33 cellular contexts compared by ENCODE assay signal in the genomic region with DNA sequence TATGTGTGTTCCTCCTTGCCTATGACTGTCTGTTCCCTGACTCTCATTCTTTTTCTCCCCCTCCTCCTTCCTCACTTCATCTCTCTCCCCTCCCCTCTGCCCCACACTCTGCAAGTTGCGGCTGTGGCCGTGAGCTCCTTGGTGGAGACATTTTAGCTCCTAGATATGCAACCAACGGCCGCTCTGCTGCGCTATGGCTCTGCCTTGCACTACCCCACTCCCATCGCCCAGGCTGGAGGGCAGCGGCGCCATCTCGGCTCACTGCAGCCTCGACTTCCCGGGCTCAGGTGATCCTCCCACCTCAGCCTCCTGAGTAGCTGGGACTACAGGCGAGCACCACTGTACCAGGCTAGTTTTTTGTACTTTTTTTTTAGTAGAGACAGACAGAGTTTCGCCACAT. TPM values are rescaled to one million over a fixed set of nuclear protein-coding genes. Genes with fewer than 3 reads are reported as not detected.
"Had no signal": no experiment of that assay in that cellular context is flagged by ENCODE, and none has a peak within 500 bp of the region (broad histone marks: within the 10 kb centered on the region; RNA-seq: fewer than 3 reads in every experiment).

No MANE protein-coding gene starts in this region.

- H3K27me3 Mint-ChIP-seq: progenitor cell of endocrine pancreas had no signal

- H3K9ac ChIP-seq: parathyroid adenoma had no signal

- H3K9me3 Mint-ChIP-seq: naive thymus-derived CD4-positive, alpha-beta T cell; natural killer cell; nephron; neural crest cell; stimulated activated memory B cell treated with anti-CD40 and anti-IgM and Interleukin-4, amounts not matched to agents 10 μg/mL and 1 μg/mL and 100 μg/mL, for 72 hours; stimulated activated naive CD8-positive, alpha-beta T cell treated with anti-CD3 and anti-CD28 coated beads, Interleukin-15, amount 100 ng/mL, for 72 hours; type B pancreatic cell had no signal

- H3K9me3 ChIP-seq: ovary, psoas muscle, spleen, suprapubic skin, testis, tibial artery, transverse colon, upper lobe of right lung, uterus had no signal

- H3K36me3 Mint-ChIP-seq: naive thymus-derived CD4-positive, alpha-beta T cell; natural killer cell; stimulated activated memory B cell treated with anti-CD40 and anti-IgM and Interleukin-4, amounts not matched to agents 10 μg/mL and 1 μg/mL and 100 μg/mL, for 72 hours; type B pancreatic cell had no signal

- DNase-seq: naive thymus-derived CD4-positive, alpha-beta T cell; natural killer cell; occipital lobe; ovary; psoas muscle; spleen; stimulated activated CD4-positive, alpha-beta T cell treated with anti-CD3 and anti-CD28 coated beads, Interleukin-12 subunit alpha, Interleukin-12 subunit beta, amount 100 ng/mL, for 4 hours; stimulated activated CD4-positive, alpha-beta T cell treated with anti-CD3 and anti-CD28 coated beads, Interleukin-1b, Interleukin-23, amount 100 ng/mL, for 48 hours; stimulated activated CD4-positive, alpha-beta T cell treated with anti-CD3 and anti-CD28 coated beads, Interleukin-4, amount 100 ng/mL, for 1 hour; stimulated activated CD4-positive, alpha-beta T cell treated with anti-CD3 and anti-CD28 coated beads, Interleukin-4, amount 100 ng/mL, for 4 hours; stimulated activated CD8-positive, alpha-beta memory T cell treated with anti-CD3 and anti-CD28 coated beads, Interleukin-4, amount 100 ng/mL, for 48 hours; stimulated activated naive CD4-positive, alpha-beta T cell; stimulated activated naive CD8-positive, alpha-beta T cell treated with anti-CD3 and anti-CD28 coated beads, Interleukin-15, amount 100 ng/mL, for 72 hours; stimulated activated naive CD8-positive, alpha-beta T cell treated with anti-CD3 and anti-CD28 coated beads, Interleukin-15, Interleukin-2, amounts not matched to agents 100 U/mL and 50 U/mL, for 24 hours; substantia nigra; testis; tibial artery; transverse colon; upper lobe of right lung; uterus had no signal

- H3K4me1 ChIP-seq: parathyroid adenoma, psoas muscle, suprapubic skin, testis, tibial artery, upper lobe of right lung, uterus had no signal

- H3K4me3 ChIP-seq: ovary, psoas muscle, skin epidermis, smooth muscle cell, spleen, suprapubic skin, testis, tibial artery, transverse colon, upper lobe of right lung, uterus had no signal

- H3K27ac ChIP-seq: ovary, parathyroid adenoma, psoas muscle, skin epidermis, spleen, suprapubic skin, testis, tibial artery, transverse colon, upper lobe of right lung, uterus had no signal

- H3K27ac Mint-ChIP-seq: naive thymus-derived CD4-positive, alpha-beta T cell; natural killer cell; nephron; progenitor cell of endocrine pancreas; stimulated activated memory B cell treated with anti-CD40 and anti-IgM and Interleukin-4, amounts not matched to agents 10 μg/mL and 1 μg/mL and 100 μg/mL, for 72 hours; type B pancreatic cell had no signal

- H3K36me3 ChIP-seq: ovary, spleen, suprapubic skin, tibial artery, transverse colon, upper lobe of right lung, uterus had no signal

- H3K4me3 Mint-ChIP-seq: naive thymus-derived CD4-positive, alpha-beta T cell; natural killer cell; nephron; neural crest cell; stimulated activated memory B cell treated with anti-CD40 and anti-IgM and Interleukin-4, amounts not matched to agents 10 μg/mL and 1 μg/mL and 100 μg/mL, for 72 hours; stimulated activated naive CD8-positive, alpha-beta T cell treated with anti-CD3 and anti-CD28 coated beads, Interleukin-15, amount 100 ng/mL, for 72 hours; type B pancreatic cell had no signal

- H3K4me1 Mint-ChIP-seq: neural crest cell; stimulated activated memory B cell treated with anti-CD40 and anti-IgM and Interleukin-4, amounts not matched to agents 10 μg/mL and 1 μg/mL and 100 μg/mL, for 72 hours had no signal

- H3K27me3 ChIP-seq: ovary, testis, transverse colon, upper lobe of right lung, uterus had no signal

RNA-seq across cellular contexts. Expression of a gene that starts 5.5 kb away (rescaled TPM):
- total RNA-seq: natural killer cell, neural crest cell, occipital lobe, osteoblast, psoas muscle, renal cortical epithelial cell, sciatic nerve, smooth muscle cell, suprapubic skin, upper lobe of right lung, urinary bladder, uterus had no signal
- polyA plus RNA-seq: ovary, smooth muscle cell had no signal

RNA-seq across cellular contexts. Expression of a gene that starts 37.0 kb away (rescaled TPM):
- total RNA-seq: naive thymus-derived CD4-positive, alpha-beta T cell; natural killer cell; neural crest cell; occipital lobe; osteoblast; renal cortical epithelial cell; sciatic nerve; smooth muscle cell; spleen; upper lobe of right lung had no signal
- polyA plus RNA-seq: naive thymus-derived CD4-positive, alpha-beta T cell; smooth muscle cell had no signal
